In genomic region chr5:1210832-1211251, GRCh38 we compare ENCODE assay signal across 30 cellular contexts. TPM values are rescaled to one million over a fixed set of nuclear protein-coding genes. Genes with fewer than 3 reads are reported as not detected.
"Had no signal": no experiment of that assay in that cellular context is flagged by ENCODE, and none has a peak within 500 bp of the region (broad histone marks: within the 10 kb centered on the region; RNA-seq: fewer than 3 reads in every experiment).

No MANE protein-coding gene starts in this region.

- H3K27me3 ChIP-seq: adrenal gland, body of pancreas had no signal

- ATAC-seq: activated CD8-positive, alpha-beta T cell treated with anti-CD3 and anti-CD28 coated beads for 36 hours; activated naive CD8-positive, alpha-beta T cell treated with anti-CD3 and anti-CD28 coated beads, Interleukin-2, amount 50 U/mL, for 24 hours; body of pancreas; foreskin keratinocyte; gastrocnemius medialis; heart right ventricle had no signal

- H3K9me3 ChIP-seq: adrenal gland, body of pancreas, gastrocnemius medialis had no signal

- H3K4me1 Mint-ChIP-seq: activated naive CD4-positive, alpha-beta T cell treated with anti-CD3 and anti-CD28 coated beads, Interleukin-2, amount 50 U/mL, for 24 hours; activated naive CD8-positive, alpha-beta T cell treated with anti-CD3 and anti-CD28 coated beads for 36 hours; activated naive CD8-positive, alpha-beta T cell treated with anti-CD3 and anti-CD28 coated beads, Interleukin-2, amount 50 U/mL, for 24 hours had no signal

- H3K4me3 Mint-ChIP-seq: activated CD8-positive, alpha-beta T cell treated with anti-CD3 and anti-CD28 coated beads for 36 hours; activated naive CD4-positive, alpha-beta T cell treated with anti-CD3 and anti-CD28 coated beads for 36 hours; activated naive CD4-positive, alpha-beta T cell treated with anti-CD3 and anti-CD28 coated beads, Interleukin-2, amount 50 U/mL, for 24 hours; activated naive CD8-positive, alpha-beta T cell treated with anti-CD3 and anti-CD28 coated beads for 36 hours; activated naive CD8-positive, alpha-beta T cell treated with anti-CD3 and anti-CD28 coated beads, Interleukin-2, amount 50 U/mL, for 24 hours; activated T-helper 1 cell treated with anti-CD3 and anti-CD28 coated beads, Interleukin-12 subunit alpha, Interleukin-12 subunit beta, Interleukin-2, Interleukin-4 antibody, amounts not matched to agents 30 ng/mL and 10 ng/mL and 1 ng/mL, durations not matched to agents 14 hours and 24 hours and 36 hours; dendritic cell treated with granulocyte-macrophage colony-stimulating factor and Interleukin-4, amounts not matched to agents 40 ng/mL and 50 ng/mL, for 4 days had no signal

- H3K36me3 Mint-ChIP-seq: activated naive CD4-positive, alpha-beta T cell treated with anti-CD3 and anti-CD28 coated beads, Interleukin-2, amount 50 U/mL, for 24 hours; activated naive CD8-positive, alpha-beta T cell treated with anti-CD3 and anti-CD28 coated beads for 36 hours had no signal

- H3K27ac ChIP-seq: adrenal gland, body of pancreas, coronary artery, dorsolateral prefrontal cortex, esophagus muscularis mucosa, foreskin keratinocyte, gastrocnemius medialis, heart right ventricle had no signal

- H3K27me3 Mint-ChIP-seq: activated CD8-positive, alpha-beta T cell treated with anti-CD3 and anti-CD28 coated beads for 36 hours; activated naive CD4-positive, alpha-beta T cell treated with anti-CD3 and anti-CD28 coated beads, Interleukin-2, amount 50 U/mL, for 24 hours; activated naive CD8-positive, alpha-beta T cell treated with anti-CD3 and anti-CD28 coated beads for 36 hours; activated naive CD8-positive, alpha-beta T cell treated with anti-CD3 and anti-CD28 coated beads, Interleukin-2, amount 50 U/mL, for 24 hours had no signal

- H3K4me1 ChIP-seq: adrenal gland, body of pancreas, esophagus muscularis mucosa, foreskin keratinocyte, gastrocnemius medialis, heart right ventricle had no signal

- H3K9me3 Mint-ChIP-seq: activated CD8-positive, alpha-beta T cell treated with anti-CD3 and anti-CD28 coated beads for 36 hours; activated naive CD4-positive, alpha-beta T cell treated with anti-CD3 and anti-CD28 coated beads for 36 hours; activated naive CD4-positive, alpha-beta T cell treated with anti-CD3 and anti-CD28 coated beads, Interleukin-2, amount 50 U/mL, for 24 hours; activated naive CD8-positive, alpha-beta T cell treated with anti-CD3 and anti-CD28 coated beads for 36 hours; activated naive CD8-positive, alpha-beta T cell treated with anti-CD3 and anti-CD28 coated beads, Interleukin-2, amount 50 U/mL, for 24 hours; activated T-helper 1 cell treated with anti-CD3 and anti-CD28 coated beads, Interleukin-12 subunit alpha, Interleukin-12 subunit beta, Interleukin-2, Interleukin-4 antibody, amounts not matched to agents 30 ng/mL and 10 ng/mL and 1 ng/mL, durations not matched to agents 14 hours and 24 hours and 36 hours; activated T-helper 2 cell treated with anti-CD3 and anti-CD28 coated beads, Interferon-gamma antibody, Interleukin-2, Interleukin-4, amounts not matched to agents 10 μg/mL and 5 μg/mL and 100 μg/mL, durations not matched to agents 14 hours and 24 hours and 36 hours; dendritic cell treated with granulocyte-macrophage colony-stimulating factor and Interleukin-4, amounts not matched to agents 40 ng/mL and 50 ng/mL, for 4 days had no signal

- H3K36me3 ChIP-seq: adrenal gland, esophagus muscularis mucosa, gastrocnemius medialis, heart right ventricle had no signal

- DNase-seq: activated CD4-positive, alpha-beta T cell treated with anti-CD3 and anti-CD28 coated beads for 48 hours; activated CD4-positive, alpha-beta T cell treated with anti-CD3 and anti-CD28 coated beads, Interleukin-2, amount 50 U/mL, for 1 hour; activated CD4-positive, alpha-beta T cell treated with anti-CD3 and anti-CD28 coated beads, Interleukin-2, amount 50 U/mL, for 48 hours; activated CD8-positive, alpha-beta memory T cell treated with anti-CD3 and anti-CD28 coated beads for 24 hours; activated CD8-positive, alpha-beta T cell treated with anti-CD3 and anti-CD28 coated beads for 36 hours; activated effector memory CD4-positive, alpha-beta T cell treated with anti-CD3 and anti-CD28 coated beads, Interleukin-2, amount 50 U/mL, for 16 hours; activated naive CD4-positive, alpha-beta T cell treated with anti-CD3 and anti-CD28 coated beads for 36 hours; activated naive CD8-positive, alpha-beta T cell treated with anti-CD3 and anti-CD28 coated beads for 36 hours; activated naive CD8-positive, alpha-beta T cell treated with anti-CD3 and anti-CD28 coated beads, Interleukin-2, amount 50 U/mL, for 24 hours; activated T-cell treated with anti-CD3 and anti-CD28 coated beads, Interleukin-2, amount 50 U/mL, for 48 hours; adrenal gland; amygdala; central memory CD4-positive, alpha-beta T cell; cerebellar nuclear complex; effector memory CD4-positive, alpha-beta T cell; erythroblast; gastrocnemius medialis; T-helper 2 cell had no signal

- H3K4me3 ChIP-seq: adrenal gland, body of pancreas, coronary artery, dorsolateral prefrontal cortex, esophagus muscularis mucosa, gastrocnemius medialis, heart right ventricle had no signal

- H3K27ac Mint-ChIP-seq: activated CD8-positive, alpha-beta T cell treated with anti-CD3 and anti-CD28 coated beads for 36 hours; activated naive CD4-positive, alpha-beta T cell treated with anti-CD3 and anti-CD28 coated beads for 36 hours; activated naive CD4-positive, alpha-beta T cell treated with anti-CD3 and anti-CD28 coated beads, Interleukin-2, amount 50 U/mL, for 24 hours; activated naive CD8-positive, alpha-beta T cell treated with anti-CD3 and anti-CD28 coated beads for 36 hours; activated naive CD8-positive, alpha-beta T cell treated with anti-CD3 and anti-CD28 coated beads, Interleukin-2, amount 50 U/mL, for 24 hours; activated T-helper 1 cell treated with anti-CD3 and anti-CD28 coated beads, Interleukin-12 subunit alpha, Interleukin-12 subunit beta, Interleukin-2, Interleukin-4 antibody, amounts not matched to agents 30 ng/mL and 10 ng/mL and 1 ng/mL, durations not matched to agents 14 hours and 24 hours and 36 hours; activated T-helper 2 cell treated with anti-CD3 and anti-CD28 coated beads, Interferon-gamma antibody, Interleukin-2, Interleukin-4, amounts not matched to agents 10 μg/mL and 5 μg/mL and 100 μg/mL, durations not matched to agents 14 hours and 24 hours and 36 hours; dendritic cell treated with granulocyte-macrophage colony-stimulating factor and Interleukin-4, amounts not matched to agents 40 ng/mL and 50 ng/mL, for 4 days had no signal

RNA-seq across cellular contexts. Expression of gene SLC6A19, which starts 9.4 kb away (rescaled TPM):
- total RNA-seq: activated CD8-positive, alpha-beta T cell treated with anti-CD3 and anti-CD28 coated beads for 36 hours; activated naive CD4-positive, alpha-beta T cell treated with anti-CD3 and anti-CD28 coated beads for 36 hours; activated naive CD8-positive, alpha-beta T cell treated with anti-CD3 and anti-CD28 coated beads for 36 hours; activated T-helper 1 cell treated with anti-CD3 and anti-CD28 coated beads, Interleukin-12 subunit alpha, Interleukin-12 subunit beta, Interleukin-2, Interleukin-4 antibody, amounts not matched to agents 30 ng/mL and 10 ng/mL and 1 ng/mL, durations not matched to agents 14 hours and 24 hours and 36 hours; activated T-helper 2 cell treated with anti-CD3 and anti-CD28 coated beads, Interferon-gamma antibody, Interleukin-2, Interleukin-4, amounts not matched to agents 10 μg/mL and 5 μg/mL and 100 μg/mL, durations not matched to agents 14 hours and 24 hours and 36 hours; adrenal gland; esophagus muscularis mucosa; foreskin keratinocyte; T-helper 1 cell treated with Interleukin-12 subunit alpha and Interleukin-12 subunit beta and Interleukin-4 antibody, amounts not matched to agents 30 ng/mL and 1 ng/mL, for 36 hours had no signal
- polyA plus RNA-seq: adrenal gland, foreskin keratinocyte, heart right ventricle had no signal

RNA-seq across cellular contexts. Expression of gene SLC6A18, which starts 14.3 kb away (rescaled TPM):
- total RNA-seq: activated CD8-positive, alpha-beta T cell treated with anti-CD3 and anti-CD28 coated beads for 36 hours; activated naive CD4-positive, alpha-beta T cell treated with anti-CD3 and anti-CD28 coated beads for 36 hours; activated naive CD8-positive, alpha-beta T cell treated with anti-CD3 and anti-CD28 coated beads for 36 hours; activated T-helper 1 cell treated with anti-CD3 and anti-CD28 coated beads, Interleukin-12 subunit alpha, Interleukin-12 subunit beta, Interleukin-2, Interleukin-4 antibody, amounts not matched to agents 30 ng/mL and 10 ng/mL and 1 ng/mL, durations not matched to agents 14 hours and 24 hours and 36 hours; activated T-helper 2 cell treated with anti-CD3 and anti-CD28 coated beads, Interferon-gamma antibody, Interleukin-2, Interleukin-4, amounts not matched to agents 10 μg/mL and 5 μg/mL and 100 μg/mL, durations not matched to agents 14 hours and 24 hours and 36 hours; adrenal gland; aorta; body of pancreas; dorsolateral prefrontal cortex; esophagus muscularis mucosa; foreskin keratinocyte; gastrocnemius medialis; heart right ventricle; T-helper 1 cell treated with Interleukin-12 subunit alpha and Interleukin-12 subunit beta and Interleukin-4 antibody, amounts not matched to agents 30 ng/mL and 1 ng/mL, for 36 hours had no signal
- polyA plus RNA-seq: adrenal gland, aorta, foreskin keratinocyte, heart right ventricle had no signal
